In the genomic region with DNA sequence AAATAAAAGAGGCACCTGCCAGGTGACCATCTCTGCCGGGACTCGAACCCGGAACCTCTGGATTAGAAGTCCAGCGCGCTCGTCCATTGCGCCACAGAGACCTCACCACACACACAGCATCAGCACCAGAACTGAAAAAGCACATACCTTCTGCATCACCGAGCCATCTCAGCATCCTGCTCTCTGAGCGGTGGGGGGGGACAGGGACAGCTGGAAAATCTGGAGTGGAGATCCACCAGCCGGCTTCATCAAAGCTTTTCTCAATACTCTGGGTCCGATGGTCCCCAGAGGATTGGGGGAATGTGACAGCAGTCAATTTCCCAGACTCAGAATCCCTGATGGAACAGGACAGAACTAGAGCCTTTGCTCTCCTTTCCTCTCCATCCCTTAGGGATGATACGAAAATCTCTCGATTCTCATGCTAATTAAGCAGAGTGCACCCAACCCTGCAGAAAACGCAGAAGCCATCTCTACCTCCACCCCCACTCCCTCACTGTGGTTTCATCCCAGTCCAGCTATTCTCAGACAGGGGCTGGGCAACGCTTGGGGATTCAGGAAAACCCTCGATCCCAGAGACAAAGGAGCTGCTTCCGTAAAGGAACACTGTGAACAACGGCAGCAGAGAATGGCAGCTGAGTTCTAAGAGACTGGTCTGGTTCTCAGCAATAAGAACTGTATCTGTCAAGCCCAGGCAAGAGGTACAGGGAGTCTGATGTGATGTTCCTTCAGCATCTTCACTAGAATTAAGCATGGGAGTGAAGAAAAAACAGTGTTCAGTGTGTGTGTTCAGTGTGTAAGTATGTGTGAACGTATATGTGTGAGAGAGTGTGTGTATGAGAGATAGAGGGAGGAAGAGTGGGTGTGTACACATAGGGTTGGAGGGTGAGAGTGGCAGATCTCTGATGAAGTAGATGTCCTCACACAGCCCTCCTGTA, we compare ENCODE assay signal across 9 cellular contexts. TPM values are rescaled to one million over a fixed set of nuclear protein-coding genes. Genes with fewer than 3 reads are reported as not detected.
A peak's percentile ranks its signal among the peaks of the same experiment; 100 is the strongest.
DNase-seq lines count a peak whose midpoint lies in the region; ATAC-seq and TF ChIP-seq lines count a peak whose summit lies in the region.
"Had no signal": no experiment of that assay in that cellular context is flagged by ENCODE, and none has a peak within 500 bp of the region (broad histone marks: within the 10 kb centered on the region; RNA-seq: fewer than 3 reads in every experiment).

No MANE protein-coding gene starts in this region.

- intact Hi-C loops in uterus (cut with DNase I; ENCODE audit: low total_unique reads): no loop called here

- H3K36me3 ChIP-seq in uterus: no peaks in the 10 kb centered on the region
- H3K36me3 ChIP-seq: BLaER1 treated with 17β-estradiol and CSF1 and Interleukin-3, amounts not matched to agents 10 nM and 100 nM had no signal

- DNase-seq in activated CD4-positive, alpha-beta T cell treated with anti-CD3 and anti-CD28 coated beads for 48 hours: peak; percentile 23
- DNase-seq in activated CD4-positive, alpha-beta T cell treated with anti-CD3 and anti-CD28 coated beads, Interleukin-2, amount 50 U/mL, for 1 hour: no peak
- DNase-seq in NCI-H774 (lab: John Stamatoyannopoulos, UW) (peak; percentile 53), epithelial cell of proximal tubule (ENCODE audit: low read depth) (no peak), retina (peak; percentile 96), NCI-H146 treated with DMSO at 0.1 percent for 48 hours (lab: John Stamatoyannopoulos, UW; ENCODE audit: unreplicated experiment) (no peak), uterus (no peak)

- H3K4me3 ChIP-seq in epithelial cell of proximal tubule (ENCODE audit: low read depth, low read length) (peak overlapping the region; percentile 24), uterus (no peak overlapping the region)
- H3K4me3 ChIP-seq: BLaER1 treated with 17β-estradiol and CSF1 and Interleukin-3, amounts not matched to agents 10 nM and 100 nM had no signal

- TF ChIP-seq CTCF in epithelial cell of proximal tubule (conservative IDR thresholded peaks at IDR 0.05; ENCODE audit: low read depth, low read length) (no peak), uterus (IDR thresholded peaks at IDR 0.05) (no peak)

- H3K9me3 ChIP-seq in uterus: no peaks in the 10 kb centered on the region
- H3K9me3 ChIP-seq: BLaER1 treated with 17β-estradiol and CSF1 and Interleukin-3, amounts not matched to agents 10 nM and 100 nM had no signal

- H3K4me1 ChIP-seq in uterus: no peaks in the 10 kb centered on the region
- H3K4me1 ChIP-seq: BLaER1 treated with 17β-estradiol and CSF1 and Interleukin-3, amounts not matched to agents 10 nM and 100 nM had no signal

- ATAC-seq in GM18520 (IDR thresholded peaks at IDR 0.05; ENCODE audit: unreplicated experiment): no peak

- no peaks in the 10 kb centered on the region for H3K27me3 ChIP-seq in uterus
- H3K27me3 ChIP-seq: BLaER1 treated with 17β-estradiol and CSF1 and Interleukin-3, amounts not matched to agents 10 nM and 100 nM had no signal

- no peak for TF ChIP-seq POLR2A in uterus (IDR thresholded peaks at IDR 0.05)

- H3K27ac ChIP-seq in uterus: no peak overlapping the region
- H3K27ac ChIP-seq: BLaER1 treated with 17β-estradiol and CSF1 and Interleukin-3, amounts not matched to agents 10 nM and 100 nM had no signal

RNA-seq across cellular contexts. Expression of a gene that starts 29.6 kb away (rescaled TPM):
- total RNA-seq in epithelial cell of proximal tubule: not detected in 2 replicates
- total RNA-seq in uterus: 1 to 10 TPM in 3 of 4 donors, not detected in 1; 2.7 to 8.8 (median 5.6) TPM

Comparison
In these comparisons a context has a peak if more than half of its experiments do, and no peak if none do; other contexts are left out.
1. DNase-seq: peak in activated CD4-positive, alpha-beta T cell treated with anti-CD3 and anti-CD28 coated beads for 48 hours (single experiment), NCI-H774 (single experiment) and retina (single experiment); none in activated CD4-positive, alpha-beta T cell treated with anti-CD3 and anti-CD28 coated beads, Interleukin-2, amount 50 U/mL, for 1 hour (single experiment), epithelial cell of proximal tubule (single experiment), NCI-H146 treated with DMSO at 0.1 percent for 48 hours (single experiment) and uterus (0 of 2).